Comparison of ENCODE assay signal across 8 cellular contexts in genomic region chr19:58513694-58514563, GRCh38. TPM values are rescaled to one million over a fixed set of nuclear protein-coding genes. Genes with fewer than 3 reads are reported as not detected.
DNase-seq lines count a peak whose midpoint lies in the region; ATAC-seq and TF ChIP-seq lines count a peak whose summit lies in the region.

No MANE protein-coding gene starts in this region.

- intact Hi-C loops in activated CD8-positive, alpha-beta T cell treated with anti-CD3 and anti-CD28 coated beads for 36 hours (cut with micrococcal nuclease): no loop called here
- intact Hi-C loops in lower lobe of right lung (cut with DNase I): no loop called here

- H3K4me1 ChIP-seq in ectodermal cell (ENCODE audit: control insufficient read depth, insufficient read depth, low read length) (peaks cover 6% of the 10 kb centered on the region), lower lobe of right lung (peaks cover 43% of the 10 kb centered on the region)

- ATAC-seq in GM18873 (IDR thresholded peaks at IDR 0.05; ENCODE audit: low FRiP score, unreplicated experiment) (peak; percentile 43), HG03378 (IDR thresholded peaks at IDR 0.05; ENCODE audit: unreplicated experiment) (peak; percentile 58), lower lobe of right lung (peak; percentile 95)
- ATAC-seq in activated CD8-positive, alpha-beta T cell treated with anti-CD3 and anti-CD28 coated beads for 36 hours: peak; percentile 91

- H3K27me3 ChIP-seq in ectodermal cell (ENCODE audit: control insufficient read depth, insufficient read depth, low read length, poor library complexity, severe bottlenecking) (no peaks in the 10 kb centered on the region), lower lobe of right lung (ENCODE audit: low read depth) (no peaks in the 10 kb centered on the region)

- POLR2A ChIA-PET in AG04449 (lab: Yijun Ruan, JAX): interaction anchor here (0.6 to 1.1 kb wide), 3 partner anchors 15 to 61 kb away, joined by 3 read pairs; partner anchors contain the start of gene TRIM28
- POLR2A ChIA-PET in activated CD8-positive, alpha-beta T cell treated with anti-CD3 and anti-CD28 coated beads for 36 hours (lab: Charles Lee): interaction anchor here (0.8 to 10.2 kb wide), 7 partner anchors 14 to 64 kb away, joined by 3 to 164 read pairs (median 4); partner anchors contain the start of genes CHMP2A and TRIM28

- H3K9me3 Mint-ChIP-seq in activated CD8-positive, alpha-beta T cell treated with anti-CD3 and anti-CD28 coated beads for 36 hours: no peaks in the 10 kb centered on the region

- no peaks in the 10 kb centered on the region for H3K27me3 Mint-ChIP-seq in activated CD8-positive, alpha-beta T cell treated with anti-CD3 and anti-CD28 coated beads for 36 hours

- CTCF ChIA-PET in AG04449 (lab: Yijun Ruan, JAX): interaction anchor here (0.6 to 9.3 kb wide), 16 partner anchors 7 to 67 kb away, joined by 3 to 109 read pairs (median 4); partner anchors contain the start of genes TRIM28 and ZBTB45
- CTCF ChIA-PET in activated CD8-positive, alpha-beta T cell treated with anti-CD3 and anti-CD28 coated beads for 36 hours (lab: Charles Lee): interaction anchor here (0.6 to 1.7 kb wide), 26 partner anchors 8 to 295 kb away, joined by 3 to 24 read pairs (median 4); partner anchors contain the start of genes CHMP2A, UBE2M and ZNF584

- peak overlapping the region; percentile 93 for H3K27ac Mint-ChIP-seq in activated CD8-positive, alpha-beta T cell treated with anti-CD3 and anti-CD28 coated beads for 36 hours

- WGBS in ectodermal cell, 2 experiments: 20 to 21% methylated on average over 61 to 65 of the region's 66 CpGs

- peaks cover 20% of the 10 kb centered on the region for H3K36me3 Mint-ChIP-seq in activated CD8-positive, alpha-beta T cell treated with anti-CD3 and anti-CD28 coated beads for 36 hours (ENCODE audit: low read depth)

- peak overlapping the region; percentile 88 for H3K4me3 Mint-ChIP-seq in activated CD8-positive, alpha-beta T cell treated with anti-CD3 and anti-CD28 coated beads for 36 hours

- H3K4me3 ChIP-seq in AG04449 (ENCODE audit: low read depth, low read length) (peak overlapping the region; percentile 50), ectodermal cell (ENCODE audit: insufficient read depth, low read depth, low read length) (peak overlapping the region; percentile 35), lower lobe of right lung (peak overlapping the region; percentile 52)

- DNase-seq in AG04449 (ENCODE audit: low read depth, low spot score) (no peak), NCI-H524 treated with DMSO at 0.1 percent for 48 hours (lab: John Stamatoyannopoulos, UW) (peak; percentile 46), lower lobe of right lung (peak; percentile 96)
- DNase-seq in activated CD8-positive, alpha-beta T cell treated with anti-CD3 and anti-CD28 coated beads for 36 hours: peak; percentile 97
- DNase-seq in stimulated activated CD4-positive, alpha-beta T cell treated with anti-CD3 and anti-CD28 coated beads, TNF-alpha, amount 100 ng/mL, for 1 hour (ENCODE audit: low read depth in 3 of 3, low spot score in 1 of 3): peak; percentile 86 to 95 (median 87)

- TF ChIP-seq CTCF in AG04449 (IDR thresholded peaks at IDR 0.05; ENCODE audit: insufficient read depth, low read length, missing control alignments): peak; percentile 80
- TF ChIP-seq CTCF in activated CD8-positive, alpha-beta T cell treated with anti-CD3 and anti-CD28 coated beads for 36 hours (IDR thresholded peaks at IDR 0.05): peak; percentile 98
- TF ChIP-seq CTCF in lower lobe of right lung (IDR thresholded peaks at IDR 0.05): peak; percentile 97

- H3K36me3 ChIP-seq in ectodermal cell (ENCODE audit: control insufficient read depth, insufficient read depth, low read length) (peaks cover 10% of the 10 kb centered on the region), lower lobe of right lung (peaks cover 20% of the 10 kb centered on the region)

- H3K4me1 Mint-ChIP-seq in activated CD8-positive, alpha-beta T cell treated with anti-CD3 and anti-CD28 coated beads for 36 hours (ENCODE audit: low read depth): peaks cover 35% of the 10 kb centered on the region

- no peaks in the 10 kb centered on the region for H3K9me3 ChIP-seq in ectodermal cell (ENCODE audit: control insufficient read depth, low read length)
- H3K9me3 ChIP-seq in lower lobe of right lung: no peaks in the 10 kb centered on the region

- H3K27ac ChIP-seq in ectodermal cell (ENCODE audit: insufficient read depth, low read depth, low read length, poor library complexity, severe bottlenecking): no peak overlapping the region
- H3K27ac ChIP-seq in lower lobe of right lung: peak overlapping the region; percentile 71

RNA-seq across cellular contexts. Expression of gene SLC27A5, which starts 2.1 kb away (rescaled TPM):
- 10 to 100 TPM; 21.7 to 26.6 TPM for total RNA-seq in activated CD8-positive, alpha-beta T cell treated with anti-CD3 and anti-CD28 coated beads for 36 hours
- polyA plus RNA-seq in ectodermal cell (2013, experiment 1 of 4): 14.0 TPM
- 14.3 TPM for polyA plus RNA-seq in ectodermal cell (2013, experiment 2 of 4)
- polyA plus RNA-seq in ectodermal cell (2013, experiment 3 of 4): 13.0 TPM
- 11.1 TPM for polyA plus RNA-seq in ectodermal cell (2013, experiment 4 of 4)
- total RNA-seq in lower lobe of right lung: 6.6 TPM

RNA-seq across cellular contexts. Expression of gene ZBTB45, which starts 5.7 kb away (rescaled TPM):
- total RNA-seq in activated CD8-positive, alpha-beta T cell treated with anti-CD3 and anti-CD28 coated beads for 36 hours: 1 to 10 TPM; 7.4 to 7.9 TPM
- 19.6 TPM for polyA plus RNA-seq in ectodermal cell (2013, experiment 1 of 4)
- polyA plus RNA-seq in ectodermal cell (2013, experiment 2 of 4): 18.5 TPM
- 18.4 TPM for polyA plus RNA-seq in ectodermal cell (2013, experiment 3 of 4)
- polyA plus RNA-seq in ectodermal cell (2013, experiment 4 of 4): 18.6 TPM
- 14.1 TPM for total RNA-seq in lower lobe of right lung

RNA-seq across cellular contexts. Expression of gene TRIM28, which starts 29.9 kb away (rescaled TPM):
- total RNA-seq in activated CD8-positive, alpha-beta T cell treated with anti-CD3 and anti-CD28 coated beads for 36 hours: 100 to 1,000 TPM; 527 to 550 TPM
- 1,177 TPM for polyA plus RNA-seq in ectodermal cell (2013, experiment 1 of 4)
- 1,248 TPM for polyA plus RNA-seq in ectodermal cell (2013, experiment 2 of 4)
- 686 TPM for polyA plus RNA-seq in ectodermal cell (2013, experiment 3 of 4)
- 770 TPM for polyA plus RNA-seq in ectodermal cell (2013, experiment 4 of 4)
- 233 TPM for total RNA-seq in lower lobe of right lung

RNA-seq across cellular contexts. Expression of gene ZNF446, which starts 37.8 kb away (rescaled TPM):
- total RNA-seq in activated CD8-positive, alpha-beta T cell treated with anti-CD3 and anti-CD28 coated beads for 36 hours: 1 to 10 TPM; 3.5 to 4.0 TPM
- 10.7 TPM for polyA plus RNA-seq in ectodermal cell (2013, experiment 1 of 4)
- polyA plus RNA-seq in ectodermal cell (2013, experiment 2 of 4): 11.9 TPM
- 8.9 TPM for polyA plus RNA-seq in ectodermal cell (2013, experiment 3 of 4)
- polyA plus RNA-seq in ectodermal cell (2013, experiment 4 of 4): 11.8 TPM
- total RNA-seq in lower lobe of right lung: 9.1 TPM

RNA-seq across cellular contexts. Expression of gene CHMP2A, which starts 41.0 kb away (rescaled TPM):
- 10 to 100 TPM; 88.3 to 90.0 TPM for total RNA-seq in activated CD8-positive, alpha-beta T cell treated with anti-CD3 and anti-CD28 coated beads for 36 hours
- 109 TPM for polyA plus RNA-seq in ectodermal cell (2013, experiment 1 of 4)
- polyA plus RNA-seq in ectodermal cell (2013, experiment 2 of 4): 111 TPM
- 106 TPM for polyA plus RNA-seq in ectodermal cell (2013, experiment 3 of 4)
- 125 TPM for polyA plus RNA-seq in ectodermal cell (2013, experiment 4 of 4)
- 104 TPM for total RNA-seq in lower lobe of right lung

Comparison
In these comparisons a context has a peak if more than half of its experiments do, and no peak if none do; other contexts are left out.
1. ATAC-seq: peak in every context shown above with its lines; median percentile 95 in lower lobe of right lung; 91 in activated CD8-positive, alpha-beta T cell treated with anti-CD3 and anti-CD28 coated beads for 36 hours; 58 in HG03378; 43 in GM18873.